1 cellular context compared by ENCODE assay signal in the genomic region with DNA sequence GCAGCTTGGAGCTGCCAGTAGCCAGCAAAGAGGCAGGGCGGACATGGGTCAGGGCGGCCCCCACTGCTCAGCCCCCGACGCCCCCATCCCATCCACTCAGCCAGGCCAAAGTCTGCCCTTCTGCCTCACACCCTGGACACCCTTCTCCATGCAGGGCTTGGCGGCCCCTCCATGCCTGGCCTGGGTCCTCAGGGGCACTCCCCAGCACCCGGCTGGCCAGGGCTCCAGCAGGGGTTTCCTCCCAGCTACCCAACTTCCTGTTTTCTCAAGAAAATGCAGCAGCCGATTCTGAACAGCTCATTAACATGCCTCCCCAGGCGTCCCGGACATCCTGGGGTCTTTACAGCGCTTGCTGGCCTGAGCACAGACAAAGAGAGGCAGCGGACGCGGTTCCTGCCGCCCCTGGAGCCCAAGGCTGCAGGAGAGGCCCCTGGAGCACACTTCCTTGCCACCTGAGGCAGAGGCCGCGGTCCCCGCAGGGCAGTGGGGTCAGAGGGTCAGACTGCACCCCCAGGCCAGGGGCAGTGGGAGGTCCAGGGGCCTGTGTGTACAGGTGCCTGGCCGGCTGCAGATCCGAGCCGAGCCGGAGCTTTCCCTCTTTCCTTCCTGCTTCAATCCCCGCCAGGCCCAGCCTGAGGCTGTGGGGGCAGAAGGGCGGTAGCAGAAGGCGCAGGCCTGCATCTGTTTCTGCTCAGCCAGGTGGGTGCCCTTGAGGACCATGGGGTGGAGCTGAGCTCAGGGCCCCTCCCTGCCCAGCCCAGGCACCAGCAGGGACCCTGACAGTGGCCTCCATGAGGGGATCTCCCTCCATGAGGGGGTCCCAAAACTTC.
TF ChIP-seq lines count a peak whose summit lies in the region.

No MANE protein-coding gene starts in this region.

TF ChIP-seq in HEK293, 187 proteins besides CTCF, POLR2A, EP300 and RAD21 (continued from another document):
- TF ChIP-seq, protein P1, sequence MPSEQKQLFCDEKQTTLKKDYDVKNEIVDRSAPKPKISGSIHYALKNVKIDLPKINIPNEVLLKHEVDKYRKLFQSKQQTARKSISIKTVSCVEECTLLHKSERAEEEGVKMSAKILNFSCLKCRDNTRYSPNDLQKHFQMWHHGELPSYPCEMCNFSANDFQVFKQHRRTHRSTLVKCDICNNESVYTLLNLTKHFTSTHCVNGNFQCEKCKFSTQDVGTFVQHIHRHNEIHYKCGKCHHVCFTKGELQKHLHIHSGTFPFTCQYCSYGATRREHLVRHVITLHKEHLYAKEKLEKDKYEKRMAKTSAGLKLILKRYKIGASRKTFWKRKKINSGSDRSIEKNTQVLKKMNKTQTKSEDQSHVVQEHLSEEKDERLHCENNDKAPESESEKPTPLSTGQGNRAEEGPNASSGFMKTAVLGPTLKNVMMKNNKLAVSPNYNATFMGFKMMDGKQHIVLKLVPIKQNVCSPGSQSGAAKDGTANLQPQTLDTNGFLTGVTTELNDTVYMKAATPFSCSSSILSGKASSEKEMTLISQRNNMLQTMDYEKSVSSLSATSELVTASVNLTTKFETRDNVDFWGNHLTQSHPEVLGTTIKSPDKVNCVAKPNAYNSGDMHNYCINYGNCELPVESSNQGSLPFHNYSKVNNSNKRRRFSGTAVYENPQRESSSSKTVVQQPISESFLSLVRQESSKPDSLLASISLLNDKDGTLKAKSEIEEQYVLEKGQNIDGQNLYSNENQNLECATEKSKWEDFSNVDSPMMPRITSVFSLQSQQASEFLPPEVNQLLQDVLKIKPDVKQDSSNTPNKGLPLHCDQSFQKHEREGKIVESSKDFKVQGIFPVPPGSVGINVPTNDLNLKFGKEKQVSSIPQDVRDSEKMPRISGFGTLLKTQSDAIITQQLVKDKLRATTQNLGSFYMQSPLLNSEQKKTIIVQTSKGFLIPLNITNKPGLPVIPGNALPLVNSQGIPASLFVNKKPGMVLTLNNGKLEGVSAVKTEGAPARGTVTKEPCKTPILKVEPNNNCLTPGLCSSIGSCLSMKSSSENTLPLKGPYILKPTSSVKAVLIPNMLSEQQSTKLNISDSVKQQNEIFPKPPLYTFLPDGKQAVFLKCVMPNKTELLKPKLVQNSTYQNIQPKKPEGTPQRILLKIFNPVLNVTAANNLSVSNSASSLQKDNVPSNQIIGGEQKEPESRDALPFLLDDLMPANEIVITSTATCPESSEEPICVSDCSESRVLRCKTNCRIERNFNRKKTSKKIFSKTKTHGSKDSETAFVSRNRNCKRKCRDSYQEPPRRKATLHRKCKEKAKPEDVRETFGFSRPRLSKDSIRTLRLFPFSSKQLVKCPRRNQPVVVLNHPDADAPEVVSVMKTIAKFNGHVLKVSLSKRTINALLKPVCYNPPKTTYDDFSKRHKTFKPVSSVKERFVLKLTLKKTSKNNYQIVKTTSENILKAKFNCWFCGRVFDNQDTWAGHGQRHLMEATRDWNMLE (tag by site-specific recombination; conservative IDR thresholded peaks at IDR 0.05; ENCODE audit: low read depth): no peak
- TF ChIP-seq, protein P2, sequence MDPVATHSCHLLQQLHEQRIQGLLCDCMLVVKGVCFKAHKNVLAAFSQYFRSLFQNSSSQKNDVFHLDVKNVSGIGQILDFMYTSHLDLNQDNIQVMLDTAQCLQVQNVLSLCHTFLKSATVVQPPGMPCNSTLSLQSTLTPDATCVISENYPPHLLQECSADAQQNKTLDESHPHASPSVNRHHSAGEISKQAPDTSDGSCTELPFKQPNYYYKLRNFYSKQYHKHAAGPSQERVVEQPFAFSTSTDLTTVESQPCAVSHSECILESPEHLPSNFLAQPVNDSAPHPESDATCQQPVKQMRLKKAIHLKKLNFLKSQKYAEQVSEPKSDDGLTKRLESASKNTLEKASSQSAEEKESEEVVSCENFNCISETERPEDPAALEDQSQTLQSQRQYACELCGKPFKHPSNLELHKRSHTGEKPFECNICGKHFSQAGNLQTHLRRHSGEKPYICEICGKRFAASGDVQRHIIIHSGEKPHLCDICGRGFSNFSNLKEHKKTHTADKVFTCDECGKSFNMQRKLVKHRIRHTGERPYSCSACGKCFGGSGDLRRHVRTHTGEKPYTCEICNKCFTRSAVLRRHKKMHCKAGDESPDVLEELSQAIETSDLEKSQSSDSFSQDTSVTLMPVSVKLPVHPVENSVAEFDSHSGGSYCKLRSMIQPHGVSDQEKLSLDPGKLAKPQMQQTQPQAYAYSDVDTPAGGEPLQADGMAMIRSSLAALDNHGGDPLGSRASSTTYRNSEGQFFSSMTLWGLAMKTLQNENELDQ (tag by site-specific recombination; IDR thresholded peaks at IDR 0.05; ENCODE audit: low read depth): no peak
- no peak for TF ChIP-seq ZNF510 (tag by site-specific recombination; IDR thresholded peaks at IDR 0.05; ENCODE audit: insufficient replicate concordance)
